19 cellular contexts compared by ENCODE assay signal in genomic region chr3:180017846-180018245, GRCh38. TPM values are rescaled to one million over a fixed set of nuclear protein-coding genes. Genes with fewer than 3 reads are reported as not detected.
DNase-seq lines count a peak whose midpoint lies in the region; ATAC-seq and TF ChIP-seq lines count a peak whose summit lies in the region.
"Had no signal": no experiment of that assay in that cellular context is flagged by ENCODE, and none has a peak within 500 bp of the region (broad histone marks: within the 10 kb centered on the region; RNA-seq: fewer than 3 reads in every experiment).

No MANE protein-coding gene starts in this region.

- no peaks in the 10 kb centered on the region for H3K36me3 Mint-ChIP-seq in activated naive CD4-positive, alpha-beta T cell treated with anti-CD3 and anti-CD28 coated beads for 36 hours (ENCODE audit: low read depth)
- H3K36me3 Mint-ChIP-seq: CD4-positive, CD25-positive, alpha-beta regulatory T cell; CD8-positive, alpha-beta memory T cell had no signal

- CTCF ChIA-PET in activated naive CD4-positive, alpha-beta T cell treated with anti-CD3 and anti-CD28 coated beads for 36 hours (lab: Charles Lee), result no interaction called here

- H3K4me1 ChIP-seq in parathyroid adenoma, result peaks cover 46% of the 10 kb centered on the region
- H3K4me1 ChIP-seq: BLaER1 had no signal

- no peak for ATAC-seq in HG03139 (IDR thresholded peaks at IDR 0.05; ENCODE audit: unreplicated experiment)

- no peaks in the 10 kb centered on the region for H3K9me3 Mint-ChIP-seq in activated naive CD4-positive, alpha-beta T cell treated with anti-CD3 and anti-CD28 coated beads for 36 hours
- H3K9me3 Mint-ChIP-seq: CD8-positive, alpha-beta memory T cell had no signal

- DNase-seq in NCI-H1105 treated with DMSO at 0.1 percent for 48 hours (lab: John Stamatoyannopoulos, UW) (peak; percentile 51), NCI-H1105 (lab: John Stamatoyannopoulos, UW) (no peak), fibroblast of the aortic adventitia (ENCODE audit: low read depth) (peak; percentile 30), T-helper 9 cell (no peak), NCI-H82 (lab: John Stamatoyannopoulos, UW) (no peak)
- no peak for DNase-seq in activated naive CD4-positive, alpha-beta T cell treated with anti-CD3 and anti-CD28 coated beads for 36 hours
- DNase-seq: CD4-positive, CD25-positive, alpha-beta regulatory T cell; CD8-positive, alpha-beta memory T cell; DMS153; DND-41; GM23248; HCEC 1CT had no signal

- peak overlapping the region; percentile 36 for H3K4me2 ChIP-seq in parathyroid adenoma (ENCODE audit: low read length)
- H3K4me2 ChIP-seq: BLaER1 had no signal

- TF ChIP-seq CTCF in fibroblast of the aortic adventitia (IDR thresholded peaks at IDR 0.05; ENCODE audit: insufficient read depth, low read length), result no peak
- TF ChIP-seq CTCF in parathyroid adenoma (IDR thresholded peaks at IDR 0.05), result no peak

- H3K4me3 ChIP-seq in fibroblast of the aortic adventitia (ENCODE audit: low read depth, low read length) (no peak overlapping the region), parathyroid adenoma (ENCODE audit: low read depth, low read length) (no peak overlapping the region)
- H3K4me3 ChIP-seq: BLaER1, GM12878, GM23248 had no signal

- no peak overlapping the region for H2AFZ ChIP-seq in parathyroid adenoma
- H2AFZ ChIP-seq: GM23248 had no signal

- H3K79me2 ChIP-seq in parathyroid adenoma, result peaks cover 23% of the 10 kb centered on the region

- peaks cover 2% of the 10 kb centered on the region for H3K27me3 Mint-ChIP-seq in activated naive CD4-positive, alpha-beta T cell treated with anti-CD3 and anti-CD28 coated beads for 36 hours (ENCODE audit: low read depth)
- H3K27me3 Mint-ChIP-seq: B cell; CD4-positive, CD25-positive, alpha-beta regulatory T cell; CD8-positive, alpha-beta memory T cell had no signal

- peak overlapping the region; percentile 70 for H3K27ac ChIP-seq in parathyroid adenoma
- H3K27ac ChIP-seq: 22Rv1, BLaER1, C4-2B, GM23248 had no signal

- H3K36me3 ChIP-seq in parathyroid adenoma (ENCODE audit: control insufficient read depth, insufficient read depth, low read length), result no peaks in the 10 kb centered on the region
- H3K36me3 ChIP-seq: BLaER1 had no signal

- intact Hi-C loops in activated naive CD4-positive, alpha-beta T cell treated with anti-CD3 and anti-CD28 coated beads for 36 hours (cut with micrococcal nuclease), result no loop called here

- no peak overlapping the region for H3K27ac Mint-ChIP-seq in activated naive CD4-positive, alpha-beta T cell treated with anti-CD3 and anti-CD28 coated beads for 36 hours
- H3K27ac Mint-ChIP-seq: B cell; CD4-positive, CD25-positive, alpha-beta regulatory T cell; CD8-positive, alpha-beta memory T cell had no signal

- H3K9ac ChIP-seq in parathyroid adenoma, result no peak overlapping the region
- H3K9ac ChIP-seq: BLaER1, GM23248 had no signal

- no peak overlapping the region for H3K4me3 Mint-ChIP-seq in activated naive CD4-positive, alpha-beta T cell treated with anti-CD3 and anti-CD28 coated beads for 36 hours
- H3K4me3 Mint-ChIP-seq: B cell; CD4-positive, CD25-positive, alpha-beta regulatory T cell; CD8-positive, alpha-beta memory T cell had no signal

- H3K27me3 ChIP-seq in parathyroid adenoma (ENCODE audit: control insufficient read depth, insufficient read depth, low read length), result no peaks in the 10 kb centered on the region
- H3K27me3 ChIP-seq: BLaER1 had no signal

- no peaks in the 10 kb centered on the region for H3K9me3 ChIP-seq in parathyroid adenoma (ENCODE audit: control insufficient read depth, low read length)
- H3K9me3 ChIP-seq: BLaER1 had no signal

- no peaks in the 10 kb centered on the region for H3K4me1 Mint-ChIP-seq in activated naive CD4-positive, alpha-beta T cell treated with anti-CD3 and anti-CD28 coated beads for 36 hours (ENCODE audit: low read depth)
- H3K4me1 Mint-ChIP-seq: B cell; CD4-positive, CD25-positive, alpha-beta regulatory T cell; CD8-positive, alpha-beta memory T cell had no signal

RNA-seq across cellular contexts. Expression of gene PEX5L, which starts 18.9 kb away (rescaled TPM):
- 0.27 and 1.7 TPM in 2 replicates for total RNA-seq in fibroblast of the aortic adventitia (ENCODE audit: low replicate concordance)
- not detected for total RNA-seq in activated naive CD4-positive, alpha-beta T cell treated with anti-CD3 and anti-CD28 coated beads for 36 hours
- total RNA-seq: B cell; CD4-positive, CD25-positive, alpha-beta regulatory T cell; CD8-positive, alpha-beta memory T cell; GM23248 had no signal

Comparison
In these comparisons a context has a peak if more than half of its experiments do, and no peak if none do; other contexts are left out.
1. DNase-seq: peak in NCI-H1105 treated with DMSO at 0.1 percent for 48 hours (single experiment) and fibroblast of the aortic adventitia (single experiment); none in NCI-H1105 (single experiment), activated naive CD4-positive, alpha-beta T cell treated with anti-CD3 and anti-CD28 coated beads for 36 hours (single experiment), T-helper 9 cell (single experiment) and NCI-H82 (single experiment).